1 cellular context compared by ENCODE assay signal in the genomic region with DNA sequence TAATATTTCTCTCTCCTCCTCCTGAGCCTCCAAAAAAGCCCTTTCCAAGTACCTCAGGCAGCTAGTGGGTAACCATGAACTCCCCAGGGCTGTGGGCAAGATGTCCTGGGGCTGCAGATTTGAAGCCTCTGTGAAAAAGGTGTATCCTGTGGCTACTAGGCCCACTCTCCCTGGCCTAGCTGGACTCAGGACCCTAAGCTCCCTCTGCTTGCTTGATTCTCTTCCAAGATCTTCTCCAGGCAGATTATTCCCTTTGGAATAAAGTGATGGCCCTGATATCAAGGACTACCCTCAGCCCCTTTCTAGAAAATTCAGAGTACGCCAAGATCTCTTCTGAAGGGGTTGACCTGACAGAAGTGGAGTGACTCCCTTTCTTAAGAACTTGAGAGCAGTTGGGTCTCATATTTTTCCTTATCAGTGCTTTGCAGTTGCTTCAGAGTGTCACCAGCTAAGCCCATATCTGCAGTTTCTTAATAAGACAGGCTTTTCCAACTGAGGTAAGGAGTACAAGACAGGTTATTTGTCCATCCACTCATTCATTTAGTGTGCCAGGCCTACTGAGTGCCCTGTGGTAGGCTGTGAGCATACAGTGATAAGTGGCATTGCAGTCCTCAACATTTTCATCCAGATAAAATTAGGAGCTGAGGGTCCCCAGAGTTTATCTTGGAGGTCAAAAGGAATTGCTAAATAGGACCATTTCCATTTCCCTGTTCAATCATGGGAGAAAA.
TF ChIP-seq lines count a peak whose summit lies in the region.

No MANE protein-coding gene starts in this region.

TF ChIP-seq in K562, 482 proteins besides CTCF, POLR2A, EP300 and RAD21 (continued from another document and continues in another):
- TF ChIP-seq, protein P1, sequence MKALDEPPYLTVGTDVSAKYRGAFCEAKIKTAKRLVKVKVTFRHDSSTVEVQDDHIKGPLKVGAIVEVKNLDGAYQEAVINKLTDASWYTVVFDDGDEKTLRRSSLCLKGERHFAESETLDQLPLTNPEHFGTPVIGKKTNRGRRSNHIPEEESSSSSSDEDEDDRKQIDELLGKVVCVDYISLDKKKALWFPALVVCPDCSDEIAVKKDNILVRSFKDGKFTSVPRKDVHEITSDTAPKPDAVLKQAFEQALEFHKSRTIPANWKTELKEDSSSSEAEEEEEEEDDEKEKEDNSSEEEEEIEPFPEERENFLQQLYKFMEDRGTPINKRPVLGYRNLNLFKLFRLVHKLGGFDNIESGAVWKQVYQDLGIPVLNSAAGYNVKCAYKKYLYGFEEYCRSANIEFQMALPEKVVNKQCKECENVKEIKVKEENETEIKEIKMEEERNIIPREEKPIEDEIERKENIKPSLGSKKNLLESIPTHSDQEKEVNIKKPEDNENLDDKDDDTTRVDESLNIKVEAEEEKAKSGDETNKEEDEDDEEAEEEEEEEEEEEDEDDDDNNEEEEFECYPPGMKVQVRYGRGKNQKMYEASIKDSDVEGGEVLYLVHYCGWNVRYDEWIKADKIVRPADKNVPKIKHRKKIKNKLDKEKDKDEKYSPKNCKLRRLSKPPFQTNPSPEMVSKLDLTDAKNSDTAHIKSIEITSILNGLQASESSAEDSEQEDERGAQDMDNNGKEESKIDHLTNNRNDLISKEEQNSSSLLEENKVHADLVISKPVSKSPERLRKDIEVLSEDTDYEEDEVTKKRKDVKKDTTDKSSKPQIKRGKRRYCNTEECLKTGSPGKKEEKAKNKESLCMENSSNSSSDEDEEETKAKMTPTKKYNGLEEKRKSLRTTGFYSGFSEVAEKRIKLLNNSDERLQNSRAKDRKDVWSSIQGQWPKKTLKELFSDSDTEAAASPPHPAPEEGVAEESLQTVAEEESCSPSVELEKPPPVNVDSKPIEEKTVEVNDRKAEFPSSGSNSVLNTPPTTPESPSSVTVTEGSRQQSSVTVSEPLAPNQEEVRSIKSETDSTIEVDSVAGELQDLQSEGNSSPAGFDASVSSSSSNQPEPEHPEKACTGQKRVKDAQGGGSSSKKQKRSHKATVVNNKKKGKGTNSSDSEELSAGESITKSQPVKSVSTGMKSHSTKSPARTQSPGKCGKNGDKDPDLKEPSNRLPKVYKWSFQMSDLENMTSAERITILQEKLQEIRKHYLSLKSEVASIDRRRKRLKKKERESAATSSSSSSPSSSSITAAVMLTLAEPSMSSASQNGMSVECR (CRISPR knock-in tag; IDR thresholded peaks at IDR 0.05), result no peak
- TF ChIP-seq RBM39 (optimal IDR thresholded peaks at IDR 0.05; ENCODE audit: low read depth, low read length), result no peak
- TF ChIP-seq, protein P2, sequence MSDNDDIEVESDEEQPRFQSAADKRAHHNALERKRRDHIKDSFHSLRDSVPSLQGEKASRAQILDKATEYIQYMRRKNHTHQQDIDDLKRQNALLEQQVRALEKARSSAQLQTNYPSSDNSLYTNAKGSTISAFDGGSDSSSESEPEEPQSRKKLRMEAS (CRISPR knock-in tag; IDR thresholded peaks at IDR 0.05), result no peak
- TF ChIP-seq ETS2 (tag; IDR thresholded peaks at IDR 0.05; ENCODE audit: borderline replicate concordance, poor library complexity, severe bottlenecking), result no peak
- TF ChIP-seq, protein P3, sequence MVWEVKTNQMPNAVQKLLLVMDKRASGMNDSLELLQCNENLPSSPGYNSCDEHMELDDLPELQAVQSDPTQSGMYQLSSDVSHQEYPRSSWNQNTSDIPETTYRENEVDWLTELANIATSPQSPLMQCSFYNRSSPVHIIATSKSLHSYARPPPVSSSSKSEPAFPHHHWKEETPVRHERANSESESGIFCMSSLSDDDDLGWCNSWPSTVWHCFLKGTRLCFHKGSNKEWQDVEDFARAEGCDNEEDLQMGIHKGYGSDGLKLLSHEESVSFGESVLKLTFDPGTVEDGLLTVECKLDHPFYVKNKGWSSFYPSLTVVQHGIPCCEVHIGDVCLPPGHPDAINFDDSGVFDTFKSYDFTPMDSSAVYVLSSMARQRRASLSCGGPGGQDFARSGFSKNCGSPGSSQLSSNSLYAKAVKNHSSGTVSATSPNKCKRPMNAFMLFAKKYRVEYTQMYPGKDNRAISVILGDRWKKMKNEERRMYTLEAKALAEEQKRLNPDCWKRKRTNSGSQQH (CRISPR knock-in tag; IDR thresholded peaks at IDR 0.05), result no peak
- TF ChIP-seq ZNF354B (CRISPR knock-in tag; IDR thresholded peaks at IDR 0.05), result no peak
- TF ChIP-seq ILK (tag; IDR thresholded peaks at IDR 0.05; ENCODE audit: borderline replicate concordance, low read depth), result no peak
- no peak for TF ChIP-seq ZC3H8 (IDR thresholded peaks at IDR 0.05)
- no peak for TF ChIP-seq NR2F6 (CRISPR knock-in tag; IDR thresholded peaks at IDR 0.05)
- no peak for TF ChIP-seq NRF1 (conservative IDR thresholded peaks at IDR 0.05 in 1 of 2, IDR thresholded peaks at IDR 0.05 in 1 of 2)
- no peak for TF ChIP-seq ZNF717 (CRISPR knock-in tag; IDR thresholded peaks at IDR 0.05)
- TF ChIP-seq STAG1 (CRISPR knock-in tag; IDR thresholded peaks at IDR 0.05; ENCODE audit: borderline replicate concordance), result no peak
- no peak for TF ChIP-seq SAP30 (IDR thresholded peaks at IDR 0.05; ENCODE audit: borderline replicate concordance, insufficient read depth, low read depth, low read length, poor library complexity, severe bottlenecking)
- no peak for TF ChIP-seq KAT2B (IDR thresholded peaks at IDR 0.05; ENCODE audit: low read depth, low read length)
- TF ChIP-seq, protein P4, sequence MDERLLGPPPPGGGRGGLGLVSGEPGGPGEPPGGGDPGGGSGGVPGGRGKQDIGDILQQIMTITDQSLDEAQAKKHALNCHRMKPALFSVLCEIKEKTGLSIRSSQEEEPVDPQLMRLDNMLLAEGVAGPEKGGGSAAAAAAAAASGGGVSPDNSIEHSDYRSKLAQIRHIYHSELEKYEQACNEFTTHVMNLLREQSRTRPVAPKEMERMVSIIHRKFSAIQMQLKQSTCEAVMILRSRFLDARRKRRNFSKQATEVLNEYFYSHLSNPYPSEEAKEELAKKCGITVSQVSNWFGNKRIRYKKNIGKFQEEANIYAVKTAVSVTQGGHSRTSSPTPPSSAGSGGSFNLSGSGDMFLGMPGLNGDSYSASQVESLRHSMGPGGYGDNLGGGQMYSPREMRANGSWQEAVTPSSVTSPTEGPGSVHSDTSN (CRISPR knock-in tag; IDR thresholded peaks at IDR 0.05; ENCODE audit: low read depth), result no peak
- TF ChIP-seq, protein P4 (tag; conservative IDR thresholded peaks at IDR 0.05; ENCODE audit: low read depth), result peak; percentile 88
- TF ChIP-seq RBM17 (IDR thresholded peaks at IDR 0.05; ENCODE audit: borderline replicate concordance, low read depth, low read length), result no peak
- no peak for TF ChIP-seq MYBL2 (IDR thresholded peaks at IDR 0.05; ENCODE audit: low read depth)
- no peak for TF ChIP-seq MYBL2 (CRISPR knock-in tag; IDR thresholded peaks at IDR 0.05; ENCODE audit: borderline replicate concordance)
- TF ChIP-seq TFAM (CRISPR knock-in tag; conservative IDR thresholded peaks at IDR 0.05), result no peak
- TF ChIP-seq CAMTA2 (CRISPR knock-in tag; conservative IDR thresholded peaks at IDR 0.05), result no peak
- TF ChIP-seq THRAP3 (IDR thresholded peaks at IDR 0.05; ENCODE audit: borderline replicate concordance), result no peak
- TF ChIP-seq SOX6 (IDR thresholded peaks at IDR 0.05), result peak; percentile 86
- no peak for TF ChIP-seq BMI1 (IDR thresholded peaks at IDR 0.05; ENCODE audit: low read length)
- peak; percentile 78 to 84 for TF ChIP-seq KDM1A (IDR thresholded peaks at IDR 0.05)
- TF ChIP-seq, protein P5, sequence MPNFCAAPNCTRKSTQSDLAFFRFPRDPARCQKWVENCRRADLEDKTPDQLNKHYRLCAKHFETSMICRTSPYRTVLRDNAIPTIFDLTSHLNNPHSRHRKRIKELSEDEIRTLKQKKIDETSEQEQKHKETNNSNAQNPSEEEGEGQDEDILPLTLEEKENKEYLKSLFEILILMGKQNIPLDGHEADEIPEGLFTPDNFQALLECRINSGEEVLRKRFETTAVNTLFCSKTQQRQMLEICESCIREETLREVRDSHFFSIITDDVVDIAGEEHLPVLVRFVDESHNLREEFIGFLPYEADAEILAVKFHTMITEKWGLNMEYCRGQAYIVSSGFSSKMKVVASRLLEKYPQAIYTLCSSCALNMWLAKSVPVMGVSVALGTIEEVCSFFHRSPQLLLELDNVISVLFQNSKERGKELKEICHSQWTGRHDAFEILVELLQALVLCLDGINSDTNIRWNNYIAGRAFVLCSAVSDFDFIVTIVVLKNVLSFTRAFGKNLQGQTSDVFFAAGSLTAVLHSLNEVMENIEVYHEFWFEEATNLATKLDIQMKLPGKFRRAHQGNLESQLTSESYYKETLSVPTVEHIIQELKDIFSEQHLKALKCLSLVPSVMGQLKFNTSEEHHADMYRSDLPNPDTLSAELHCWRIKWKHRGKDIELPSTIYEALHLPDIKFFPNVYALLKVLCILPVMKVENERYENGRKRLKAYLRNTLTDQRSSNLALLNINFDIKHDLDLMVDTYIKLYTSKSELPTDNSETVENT (CRISPR knock-in tag; IDR thresholded peaks at IDR 0.05), result no peak
- no peak for TF ChIP-seq TGIF2 (CRISPR knock-in tag; IDR thresholded peaks at IDR 0.05)
- peak; percentile 70 for TF ChIP-seq FOSL1 (tag; conservative IDR thresholded peaks at IDR 0.05)
- TF ChIP-seq, protein P6, sequence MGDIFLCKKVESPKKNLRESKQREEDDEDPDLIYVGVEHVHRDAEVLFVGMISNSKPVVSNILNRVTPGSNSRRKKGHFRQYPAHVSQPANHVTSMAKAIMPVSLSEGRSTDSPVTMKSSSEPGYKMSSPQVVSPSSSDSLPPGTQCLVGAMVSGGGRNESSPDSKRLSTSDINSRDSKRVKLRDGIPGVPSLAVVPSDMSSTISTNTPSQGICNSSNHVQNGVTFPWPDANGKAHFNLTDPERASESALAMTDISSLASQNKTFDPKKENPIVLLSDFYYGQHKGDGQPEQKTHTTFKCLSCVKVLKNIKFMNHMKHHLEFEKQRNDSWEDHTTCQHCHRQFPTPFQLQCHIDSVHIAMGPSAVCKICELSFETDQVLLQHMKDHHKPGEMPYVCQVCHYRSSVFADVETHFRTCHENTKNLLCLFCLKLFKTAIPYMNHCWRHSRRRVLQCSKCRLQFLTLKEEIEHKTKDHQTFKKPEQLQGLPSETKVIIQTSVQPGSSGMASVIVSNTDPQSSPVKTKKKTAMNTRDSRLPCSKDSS (IDR thresholded peaks at IDR 0.05; ENCODE audit: low read depth, partially characterized antibody), result no peak
- peak; percentile 96 for TF ChIP-seq CBFA2T3 (IDR thresholded peaks at IDR 0.05)
- 0 out of 2 replicates have a peak, but pooled peaks have one; percentile 13 for TF ChIP-seq SMARCA5 (IDR thresholded peaks at IDR 0.05)
- TF ChIP-seq POLR2H (tag; IDR thresholded peaks at IDR 0.05; ENCODE audit: low read depth), result no peak
- TF ChIP-seq TAF7 (tag; IDR thresholded peaks at IDR 0.05), result no peak
- no peak for TF ChIP-seq NCOA4 (IDR thresholded peaks at IDR 0.05; ENCODE audit: partially characterized antibody)
- TF ChIP-seq ZFPM2 (CRISPR knock-in tag; IDR thresholded peaks at IDR 0.05), result no peak
- no peak for TF ChIP-seq ZNF316 (IDR thresholded peaks at IDR 0.05)
- peak; percentile 92 for TF ChIP-seq CBFA2T2 (conservative IDR thresholded peaks at IDR 0.05)
- no peak for TF ChIP-seq ZFP1 (CRISPR knock-in tag; IDR thresholded peaks at IDR 0.05)
- TF ChIP-seq ZNF384 (IDR thresholded peaks at IDR 0.05; ENCODE audit: low read depth, low read length), result no peak
- no peak for TF ChIP-seq PRMT5 (CRISPR knock-in tag; IDR thresholded peaks at IDR 0.05)
- peak; percentile 17; the same call in 1 of the 2 replicates for TF ChIP-seq PTTG1 (tag; IDR thresholded peaks at IDR 0.05; ENCODE audit: low read depth)
- TF ChIP-seq RBM34 (IDR thresholded peaks at IDR 0.05; ENCODE audit: borderline replicate concordance, insufficient read depth, low read length), result no peak
- TF ChIP-seq MCM3 (IDR thresholded peaks at IDR 0.05), result no peak
- no peak for TF ChIP-seq ZSCAN29 (IDR thresholded peaks at IDR 0.05)
- TF ChIP-seq NR2C2 (CRISPR knock-in tag; IDR thresholded peaks at IDR 0.05), result no peak
- TF ChIP-seq NR2C2 (tag; IDR thresholded peaks at IDR 0.05), result 0 out of 2 replicates have a peak, but pooled peaks have one; percentile 50
- peak; percentile 94 for TF ChIP-seq MTA2 (IDR thresholded peaks at IDR 0.05; ENCODE audit: low read depth)
- no peak for TF ChIP-seq ZNF431 (CRISPR knock-in tag; IDR thresholded peaks at IDR 0.05)
- no peak for TF ChIP-seq RUNX1 (IDR thresholded peaks at IDR 0.05; ENCODE audit: low read depth)
- TF ChIP-seq, protein P7, sequence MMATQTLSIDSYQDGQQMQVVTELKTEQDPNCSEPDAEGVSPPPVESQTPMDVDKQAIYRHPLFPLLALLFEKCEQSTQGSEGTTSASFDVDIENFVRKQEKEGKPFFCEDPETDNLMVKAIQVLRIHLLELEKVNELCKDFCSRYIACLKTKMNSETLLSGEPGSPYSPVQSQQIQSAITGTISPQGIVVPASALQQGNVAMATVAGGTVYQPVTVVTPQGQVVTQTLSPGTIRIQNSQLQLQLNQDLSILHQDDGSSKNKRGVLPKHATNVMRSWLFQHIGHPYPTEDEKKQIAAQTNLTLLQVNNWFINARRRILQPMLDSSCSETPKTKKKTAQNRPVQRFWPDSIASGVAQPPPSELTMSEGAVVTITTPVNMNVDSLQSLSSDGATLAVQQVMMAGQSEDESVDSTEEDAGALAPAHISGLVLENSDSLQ (IDR thresholded peaks at IDR 0.05), result peak; percentile 74
- TF ChIP-seq TEAD2 (tag; IDR thresholded peaks at IDR 0.05), result no peak
- TF ChIP-seq C11orf30 (IDR thresholded peaks at IDR 0.05; ENCODE audit: low read depth), result no peak
- TF ChIP-seq LCOR (CRISPR knock-in tag; IDR thresholded peaks at IDR 0.05), result no peak
- peak; percentile 59 for TF ChIP-seq ATF7 (IDR thresholded peaks at IDR 0.05)
- TF ChIP-seq ZNF507 (tag; conservative IDR thresholded peaks at IDR 0.05), result no peak
- TF ChIP-seq, protein P8, sequence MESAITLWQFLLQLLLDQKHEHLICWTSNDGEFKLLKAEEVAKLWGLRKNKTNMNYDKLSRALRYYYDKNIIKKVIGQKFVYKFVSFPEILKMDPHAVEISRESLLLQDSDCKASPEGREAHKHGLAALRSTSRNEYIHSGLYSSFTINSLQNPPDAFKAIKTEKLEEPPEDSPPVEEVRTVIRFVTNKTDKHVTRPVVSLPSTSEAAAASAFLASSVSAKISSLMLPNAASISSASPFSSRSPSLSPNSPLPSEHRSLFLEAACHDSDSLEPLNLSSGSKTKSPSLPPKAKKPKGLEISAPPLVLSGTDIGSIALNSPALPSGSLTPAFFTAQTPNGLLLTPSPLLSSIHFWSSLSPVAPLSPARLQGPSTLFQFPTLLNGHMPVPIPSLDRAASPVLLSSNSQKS (CRISPR knock-in tag; IDR thresholded peaks at IDR 0.05), result no peak
- TF ChIP-seq ZNF263 (CRISPR knock-in tag; IDR thresholded peaks at IDR 0.05; ENCODE audit: borderline replicate concordance), result no peak
